ENCODE assay signal across 17 cellular contexts in genomic region chr16:53922805-53923645, GRCh38.
DNase-seq lines count a peak whose midpoint lies in the region; FAIRE-seq and TF ChIP-seq lines count a peak whose summit lies in the region.
"Had no signal": no experiment of that assay in that cellular context is flagged by ENCODE, and none has a peak within 500 bp of the region (broad histone marks: within the 10 kb centered on the region; RNA-seq: fewer than 3 reads in every experiment).

No MANE protein-coding gene starts in this region.

- peaks cover 51% of the 10 kb centered on the region for H3K4me1 ChIP-seq in neural progenitor cell
- H3K4me1 ChIP-seq: foreskin keratinocyte, tibial nerve had no signal

- no peaks in the 10 kb centered on the region for H3K27me3 ChIP-seq in neural progenitor cell
- H3K27me3 ChIP-seq: foreskin keratinocyte, tibial nerve had no signal

- peaks cover 20% of the 10 kb centered on the region for H3K4me1 Mint-ChIP-seq in activated CD4-positive, alpha-beta T cell treated with anti-CD3 and anti-CD28 coated beads, Interleukin-2, amount 10 ng/mL, durations not matched to agents 24 days and 14 days
- H3K4me1 Mint-ChIP-seq in activated T-helper 2 cell treated with anti-CD3 and anti-CD28 coated beads, Interferon-gamma antibody, Interleukin-2, Interleukin-4, amounts not matched to agents 10 μg/mL and 5 μg/mL and 100 μg/mL, durations not matched to agents 14 hours and 24 hours and 36 hours (ENCODE audit: low read depth), result peaks cover 32% of the 10 kb centered on the region
- peaks cover 52% of the 10 kb centered on the region for H3K4me1 Mint-ChIP-seq in neural progenitor cell

- FAIRE-seq in GM12892 (lab: Jason Lieb, UNC), result no peak

- no peak overlapping the region for H2AFZ ChIP-seq in neural progenitor cell (replicated peaks)

- H3K4me3 ChIP-seq in neural progenitor cell, result no peak overlapping the region
- H3K4me3 ChIP-seq: lung, tibial nerve had no signal

- peaks cover 38% of the 10 kb centered on the region for H3F3A ChIP-seq in neural progenitor cell (ENCODE audit: low read depth)

- H3K4me3 Mint-ChIP-seq in activated CD4-positive, alpha-beta T cell treated with anti-CD3 and anti-CD28 coated beads, Interleukin-2, amount 10 ng/mL, durations not matched to agents 24 days and 14 days, result peak overlapping the region; percentile 6
- H3K4me3 Mint-ChIP-seq in activated T-helper 2 cell treated with anti-CD3 and anti-CD28 coated beads, Interferon-gamma antibody, Interleukin-2, Interleukin-4, amounts not matched to agents 10 μg/mL and 5 μg/mL and 100 μg/mL, durations not matched to agents 14 hours and 24 hours and 36 hours (ENCODE audit: low read depth), result no peak overlapping the region
- H3K4me3 Mint-ChIP-seq in neural progenitor cell, result peak overlapping the region; percentile 30
- H3K4me3 Mint-ChIP-seq: activated naive CD4-positive, alpha-beta T cell treated with anti-CD3 and anti-CD28 coated beads, Interleukin-2, amount 50 U/mL, for 24 hours; effector memory CD8-positive, alpha-beta T cell had no signal

- peak overlapping the region; percentile 33 for H3K27ac ChIP-seq in neural progenitor cell
- H3K27ac ChIP-seq: foreskin keratinocyte, HL-60, tibial nerve had no signal

- DNase-seq in activated CD4-positive, alpha-beta T cell treated with anti-CD3 and anti-CD28 coated beads, Interleukin-2, amount 10 ng/mL, durations not matched to agents 24 days and 14 days, result no peak
- DNase-seq in activated CD4-positive, alpha-beta T cell treated with anti-CD3 and anti-CD28 coated beads, Interleukin-2, amount 50 U/mL, for 48 hours, result no peak
- DNase-seq in NCI-H2227 (lab: John Stamatoyannopoulos, UW; ENCODE audit: unreplicated experiment) (peak; percentile 48), neural progenitor cell (ENCODE audit: low spot score) (no peak), Ammon's horn (ENCODE audit: low spot score) (no peak), GM12892 (ENCODE audit: insufficient read length) (no peak)
- DNase-seq in activated T-helper 2 cell treated with anti-CD3 and anti-CD28 coated beads, Interferon-gamma antibody, Interleukin-2, Interleukin-4, amounts not matched to agents 10 μg/mL and 5 μg/mL and 100 μg/mL, durations not matched to agents 14 hours and 24 hours and 36 hours (ENCODE audit: low spot score), result no peak
- no peak for DNase-seq in stimulated activated naive CD4-positive, alpha-beta T cell (lab: John Stamatoyannopoulos, UW)
- DNase-seq: effector memory CD8-positive, alpha-beta T cell; foreskin keratinocyte; NCI-H2107; OCI-M1; stimulated activated CD4-positive, alpha-beta T cell treated with anti-CD3 and anti-CD28 coated beads, Interleukin-4, amount 100 ng/mL, for 1 hour had no signal

- no peak overlapping the region for H3K9ac ChIP-seq in neural progenitor cell

- no peak for TF ChIP-seq POLR2A in GM12892 (IDR thresholded peaks at IDR 0.05; ENCODE audit: low read depth, low read length)

- no peaks in the 10 kb centered on the region for H4K20me1 ChIP-seq in neural progenitor cell (ENCODE audit: low read depth)

- H3K36me3 ChIP-seq in neural progenitor cell, result no peaks in the 10 kb centered on the region
- H3K36me3 ChIP-seq: tibial nerve had no signal

- H3K79me2 ChIP-seq in neural progenitor cell (ENCODE audit: low read depth), result no peaks in the 10 kb centered on the region

- H3K4me2 ChIP-seq in neural progenitor cell, result peak overlapping the region; percentile 62

- no peaks in the 10 kb centered on the region for H3K27me3 Mint-ChIP-seq in activated CD4-positive, alpha-beta T cell treated with anti-CD3 and anti-CD28 coated beads, Interleukin-2, amount 10 ng/mL, durations not matched to agents 24 days and 14 days
- H3K27me3 Mint-ChIP-seq in activated T-helper 2 cell treated with anti-CD3 and anti-CD28 coated beads, Interferon-gamma antibody, Interleukin-2, Interleukin-4, amounts not matched to agents 10 μg/mL and 5 μg/mL and 100 μg/mL, durations not matched to agents 14 hours and 24 hours and 36 hours (ENCODE audit: low read depth), result no peaks in the 10 kb centered on the region
- H3K27me3 Mint-ChIP-seq in neural progenitor cell (ENCODE audit: insufficient read depth, low read depth), result no peaks in the 10 kb centered on the region
- H3K27me3 Mint-ChIP-seq: activated naive CD4-positive, alpha-beta T cell treated with anti-CD3 and anti-CD28 coated beads, Interleukin-2, amount 50 U/mL, for 24 hours; effector memory CD8-positive, alpha-beta T cell had no signal

- peak overlapping the region; percentile 0 for H3K27ac Mint-ChIP-seq in activated CD4-positive, alpha-beta T cell treated with anti-CD3 and anti-CD28 coated beads, Interleukin-2, amount 10 ng/mL, durations not matched to agents 24 days and 14 days
- peak overlapping the region; percentile 16 for H3K27ac Mint-ChIP-seq in activated T-helper 2 cell treated with anti-CD3 and anti-CD28 coated beads, Interferon-gamma antibody, Interleukin-2, Interleukin-4, amounts not matched to agents 10 μg/mL and 5 μg/mL and 100 μg/mL, durations not matched to agents 14 hours and 24 hours and 36 hours
- peak overlapping the region; percentile 16 for H3K27ac Mint-ChIP-seq in neural progenitor cell
- H3K27ac Mint-ChIP-seq: effector memory CD8-positive, alpha-beta T cell had no signal

- H3K9me3 Mint-ChIP-seq in activated CD4-positive, alpha-beta T cell treated with anti-CD3 and anti-CD28 coated beads, Interleukin-2, amount 10 ng/mL, durations not matched to agents 24 days and 14 days, result no peaks in the 10 kb centered on the region
- H3K9me3 Mint-ChIP-seq in activated T-helper 2 cell treated with anti-CD3 and anti-CD28 coated beads, Interferon-gamma antibody, Interleukin-2, Interleukin-4, amounts not matched to agents 10 μg/mL and 5 μg/mL and 100 μg/mL, durations not matched to agents 14 hours and 24 hours and 36 hours, result no peaks in the 10 kb centered on the region
- no peaks in the 10 kb centered on the region for H3K9me3 Mint-ChIP-seq in neural progenitor cell
- H3K9me3 Mint-ChIP-seq: activated naive CD4-positive, alpha-beta T cell treated with anti-CD3 and anti-CD28 coated beads, Interleukin-2, amount 50 U/mL, for 24 hours; effector memory CD8-positive, alpha-beta T cell had no signal

- no peak for TF ChIP-seq CTCF in neural progenitor cell (IDR thresholded peaks at IDR 0.05)

- intact Hi-C loops in activated CD4-positive, alpha-beta T cell treated with anti-CD3 and anti-CD28 coated beads, Interleukin-2, amount 10 ng/mL, durations not matched to agents 24 days and 14 days (cut with micrococcal nuclease), result no loop called here
- intact Hi-C loops in activated T-helper 2 cell treated with anti-CD3 and anti-CD28 coated beads, Interferon-gamma antibody, Interleukin-2, Interleukin-4, amounts not matched to agents 10 μg/mL and 5 μg/mL and 100 μg/mL, durations not matched to agents 14 hours and 24 hours and 36 hours (cut with micrococcal nuclease), result loop anchor here (1.0 kb wide), 1 partner anchor 10 kb away; no protein-coding TSS in a partner anchor

- H3K9me3 ChIP-seq in neural progenitor cell (ENCODE audit: low read depth), result no peaks in the 10 kb centered on the region
- H3K9me3 ChIP-seq: tibial nerve had no signal

- no peaks in the 10 kb centered on the region for H3K36me3 Mint-ChIP-seq in activated CD4-positive, alpha-beta T cell treated with anti-CD3 and anti-CD28 coated beads, Interleukin-2, amount 10 ng/mL, durations not matched to agents 24 days and 14 days (ENCODE audit: low read depth)
- H3K36me3 Mint-ChIP-seq in activated T-helper 2 cell treated with anti-CD3 and anti-CD28 coated beads, Interferon-gamma antibody, Interleukin-2, Interleukin-4, amounts not matched to agents 10 μg/mL and 5 μg/mL and 100 μg/mL, durations not matched to agents 14 hours and 24 hours and 36 hours (ENCODE audit: low read depth), result no peaks in the 10 kb centered on the region
- no peaks in the 10 kb centered on the region for H3K36me3 Mint-ChIP-seq in neural progenitor cell
